ENCODE assay signal across 12 cellular contexts in the genomic region with DNA sequence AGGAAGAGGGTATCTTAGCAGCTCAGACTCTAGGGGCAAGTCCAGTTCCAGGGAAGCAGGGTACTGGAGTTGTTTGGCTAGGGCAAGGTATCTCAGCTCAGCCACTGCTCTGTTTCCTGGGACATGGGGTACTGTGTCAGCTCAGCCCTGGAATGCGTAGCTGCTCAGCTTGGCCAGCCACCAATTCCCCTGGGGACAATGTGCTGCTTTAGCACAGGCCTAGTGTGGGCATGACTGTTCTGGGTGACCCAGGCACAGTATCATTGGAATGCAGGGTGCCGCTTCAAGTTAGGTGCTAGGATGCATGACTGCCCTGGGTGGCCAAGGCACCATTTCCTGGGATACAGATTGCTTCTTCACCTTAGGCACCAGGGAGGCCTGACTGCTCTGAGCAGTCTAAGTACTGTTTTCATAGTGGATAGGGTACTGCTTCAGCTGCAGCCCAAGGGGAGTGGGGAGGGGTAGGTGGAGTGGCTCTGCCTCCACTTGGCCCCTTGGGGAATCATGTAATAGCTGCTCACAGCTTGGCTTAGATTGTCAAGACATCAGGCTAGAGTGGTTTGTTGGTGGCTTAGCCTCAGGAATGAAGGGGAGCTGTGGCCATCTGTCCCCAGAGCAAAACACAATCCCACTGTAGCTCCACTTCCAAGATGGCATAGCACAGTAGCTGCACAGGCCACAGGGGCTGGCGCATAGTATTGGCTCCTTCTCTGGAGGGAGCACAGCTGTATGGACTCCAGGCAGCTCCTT. TPM values are rescaled to one million over a fixed set of nuclear protein-coding genes. Genes with fewer than 3 reads are reported as not detected.
DNase-seq lines count a peak whose midpoint lies in the region; ATAC-seq and TF ChIP-seq lines count a peak whose summit lies in the region.
"Had no signal": no experiment of that assay in that cellular context is flagged by ENCODE, and none has a peak within 500 bp of the region (broad histone marks: within the 10 kb centered on the region; RNA-seq: fewer than 3 reads in every experiment).

No MANE protein-coding gene starts in this region.

- POLR2A ChIA-PET in Panc1 (lab: Charles Lee): interaction anchor here (0.6 kb wide), 1 partner anchor 67 kb away, joined by 6 read pairs; no protein-coding TSS in a partner anchor

- in situ Hi-C loops in Panc1 (cut with HindIII; ENCODE audit: low pct_unique_long_range_greater_than_20kb, low sequenced_read_pairs): no loop called here

- peaks cover 19% of the 10 kb centered on the region for H3K4me1 ChIP-seq in BLaER1
- H3K4me1 ChIP-seq in Panc1 (ENCODE audit: control insufficient read depth, insufficient read depth, low read length): no peaks in the 10 kb centered on the region
- H3K4me1 ChIP-seq in neuronal stem cell (ENCODE audit: control insufficient read depth in 2 of 2, insufficient read depth in 1 of 2, low read depth in 1 of 2, low read length in 2 of 2): peaks cover 7% of the 10 kb centered on the region in 2 donors

- no CpG with 5 or more reads among the region's 3 CpGs for WGBS in neuronal stem cell (ENCODE audit: extremely low coverage in 2 of 2, insufficient read length in 2 of 2, insufficient replicate concordance in 1 of 2), 2 donors

- no peak overlapping the region for H2BK5ac ChIP-seq in neuronal stem cell (ENCODE audit: low read length)

- CTCF ChIA-PET in Panc1 (lab: Charles Lee): no interaction called here

- peaks cover 28% of the 10 kb centered on the region for H3K9me3 ChIP-seq in BLaER1
- no peaks in the 10 kb centered on the region for H3K9me3 ChIP-seq in Panc1 (ENCODE audit: control insufficient read depth, insufficient read depth, low read depth, low read length)
- peaks cover 0 to 19% of the 10 kb centered on the region in 2 donors for H3K9me3 ChIP-seq in neuronal stem cell (replicated peaks in 1 of 2; ENCODE audit: control insufficient read depth in 2 of 2, insufficient read depth in 1 of 2, low read depth in 1 of 2, low read length in 2 of 2)

- peak overlapping the region; percentile 53 for H3K18ac ChIP-seq in neuronal stem cell (ENCODE audit: low read length)

- H4K8ac ChIP-seq in neuronal stem cell (ENCODE audit: low read depth, low read length): peak overlapping the region; percentile 86

- H3K27me3 Mint-ChIP-seq in glutamatergic neuron (ENCODE audit: unreplicated experiment): peaks cover 3% of the 10 kb centered on the region

- no peak overlapping the region for H4K91ac ChIP-seq in neuronal stem cell (ENCODE audit: low read depth, low read length, poor library complexity)

- no peak overlapping the region for H2AK5ac ChIP-seq in neuronal stem cell (ENCODE audit: low read depth, low read length)

- no peak overlapping the region for H3K4me3 Mint-ChIP-seq in glutamatergic neuron (ENCODE audit: unreplicated experiment)

- peaks cover 28% of the 10 kb centered on the region for H4K20me1 ChIP-seq in BLaER1

- no peak overlapping the region for H2BK120ac ChIP-seq in neuronal stem cell (ENCODE audit: low read depth, low read length)

- no peak overlapping the region for H3K4ac ChIP-seq in neuronal stem cell (ENCODE audit: low read length)

- no TSS peak for BruUV-seq in Panc1 (replicated peaks; lab: Mats Ljungman, UMichigan)

- peak overlapping the region; percentile 84 for H3K27ac Mint-ChIP-seq in glutamatergic neuron (ENCODE audit: unreplicated experiment)

- H3K27me3 ChIP-seq in BLaER1 (no peaks in the 10 kb centered on the region), Panc1 (ENCODE audit: control insufficient read depth, insufficient read depth, low read length) (no peaks in the 10 kb centered on the region), neuronal stem cell (ENCODE audit: control insufficient read depth in 3 of 3, insufficient read depth in 3 of 3, low read depth in 1 of 3, low read length in 3 of 3) (no peaks in the 10 kb centered on the region)

- TF ChIP-seq CTCF in Panc1 (IDR thresholded peaks at IDR 0.05) (no peak), glutamatergic neuron (IDR thresholded peaks at IDR 0.05; ENCODE audit: partially characterized antibody, unreplicated experiment) (no peak)

- H3K27ac ChIP-seq in BLaER1 (peak overlapping the region; percentile 37; the same call in 1 of the 2 replicates), Panc1 (ENCODE audit: low read length) (no peak overlapping the region), neuronal stem cell (replicated peaks; ENCODE audit: low read length) (no peak overlapping the region)
- H3K27ac ChIP-seq: PC-9 had no signal

- H2AFZ ChIP-seq in neuronal stem cell (ENCODE audit: low read length): no peak overlapping the region
- H2AFZ ChIP-seq: PC-9 had no signal

- no peak overlapping the region for H2BK15ac ChIP-seq in neuronal stem cell (ENCODE audit: low read length)

- H3K23ac ChIP-seq in neuronal stem cell (ENCODE audit: low read depth, low read length, poor library complexity): no peak overlapping the region

- H3K36me3 Mint-ChIP-seq in glutamatergic neuron (ENCODE audit: unreplicated experiment): peaks cover 24% of the 10 kb centered on the region

- intact Hi-C loops in Panc1 (cut with micrococcal nuclease; ENCODE audit: unreplicated experiment): no loop called here

- H3K9me3 Mint-ChIP-seq in glutamatergic neuron (ENCODE audit: unreplicated experiment): peaks cover 11% of the 10 kb centered on the region

- H3K9ac ChIP-seq in BLaER1: peak overlapping the region; percentile 13; the same call in 1 of the 2 replicates
- H3K9ac ChIP-seq in neuronal stem cell (ENCODE audit: low read depth, low read length, poor library complexity): no peak overlapping the region

- H3K4me1 Mint-ChIP-seq in glutamatergic neuron (ENCODE audit: low read depth, unreplicated experiment): peaks cover 20% of the 10 kb centered on the region

- H3K4me2 ChIP-seq in BLaER1 (peak overlapping the region; percentile 54), neuronal stem cell (ENCODE audit: insufficient read depth, low read length, poor library complexity, severe bottlenecking) (no peak overlapping the region)
- H3K4me2 ChIP-seq: PC-9 had no signal

- H3K14ac ChIP-seq in neuronal stem cell (ENCODE audit: low read length): no peak overlapping the region

- no peak for DNase-seq in Panc1 (ENCODE audit: low read depth, low spot score)
- DNase-seq in glutamatergic neuron: peak; percentile 65
- DNase-seq in neuronal stem cell (ENCODE audit: low spot score): no peak
- DNase-seq in activated CD4-positive, CD25-positive, alpha-beta regulatory T cell treated with anti-CD3 and anti-CD28 coated beads, Interleukin-2, amount 50 U/mL, for 72 hours: no peak
- DNase-seq in activated CD8-positive, alpha-beta memory T cell treated with anti-CD3 and anti-CD28 coated beads, Interleukin-2, amount 50 U/mL, for 4 hours: no peak
- DNase-seq: islet precursor cell, NCI-H1694 had no signal

- H3K79me1 ChIP-seq in neuronal stem cell (ENCODE audit: low read depth, low read length): no peaks in the 10 kb centered on the region

- ATAC-seq in Panc1 (0 out of 2 replicates have a peak, but pooled peaks have one; percentile 26), HG02759 (IDR thresholded peaks at IDR 0.05; ENCODE audit: unreplicated experiment) (no peak), GM21723 (IDR thresholded peaks at IDR 0.05; ENCODE audit: unreplicated experiment) (no peak)
- ATAC-seq: esophagus mucosa had no signal

- no peak overlapping the region for H3K4me3 ChIP-seq in BLaER1
- H3K4me3 ChIP-seq in Panc1 (ENCODE audit: low read depth in 2 of 2, low read length in 2 of 2): no peak overlapping the region
- peak overlapping the region in 1 of 2 donors; percentile 38 for H3K4me3 ChIP-seq in neuronal stem cell (ENCODE audit: low read length in 2 of 2)
- H3K4me3 ChIP-seq: PC-9 had no signal

- peak overlapping the region; percentile 49 for H2BK12ac ChIP-seq in neuronal stem cell (ENCODE audit: low read length)

- peaks cover 100% of the 10 kb centered on the region for H3K36me3 ChIP-seq in BLaER1
- H3K36me3 ChIP-seq in Panc1 (ENCODE audit: control insufficient read depth, insufficient read depth, low read length): peaks cover 2% of the 10 kb centered on the region; the same call in 1 of the 2 replicates
- H3K36me3 ChIP-seq in neuronal stem cell (replicated peaks in 1 of 2; ENCODE audit: control insufficient read depth in 2 of 2, insufficient read depth in 2 of 2, low read length in 2 of 2): peaks cover 10 to 92% of the 10 kb centered on the region in 2 donors

RNA-seq across cellular contexts. Expression of a gene that starts 36.0 kb away (rescaled TPM):
- total RNA-seq in Panc1 (2021; ENCODE audit: unreplicated experiment) (51.1 TPM), glutamatergic neuron (ENCODE audit: unreplicated experiment) (115 TPM)
- polyA plus RNA-seq in Panc1 (2012; ENCODE audit: insufficient read length): 42.9 TPM
- 21.0 TPM for polyA plus RNA-seq in neuronal stem cell (2013, experiment 1 of 2)
- polyA plus RNA-seq in neuronal stem cell (2013, experiment 2 of 2): 16.1 TPM

RNA-seq across cellular contexts. Expression of a gene that starts 46.6 kb away (rescaled TPM):
- total RNA-seq in Panc1 (2021; ENCODE audit: unreplicated experiment) (not detected), glutamatergic neuron (ENCODE audit: unreplicated experiment) (not detected)
- polyA plus RNA-seq in Panc1 (2012; ENCODE audit: insufficient read length): not detected
- polyA plus RNA-seq in neuronal stem cell (2013, experiment 1 of 2): not detected
- polyA plus RNA-seq in neuronal stem cell (2013, experiment 2 of 2): 0.01 TPM
- total RNA-seq: esophagus mucosa, PC-9 had no signal

RNA-seq across cellular contexts. Expression of a gene that starts 48.1 kb away (rescaled TPM):
- total RNA-seq in Panc1 (2021; ENCODE audit: unreplicated experiment) (17.2 TPM), glutamatergic neuron (ENCODE audit: unreplicated experiment) (10.5 TPM)
- polyA plus RNA-seq in Panc1 (2012; ENCODE audit: insufficient read length): 19.7 TPM
- 13.8 TPM for polyA plus RNA-seq in neuronal stem cell (2013, experiment 1 of 2)
- 13.5 TPM for polyA plus RNA-seq in neuronal stem cell (2013, experiment 2 of 2)

RNA-seq across cellular contexts. Expression of a gene that starts 57.3 kb away (rescaled TPM):
- total RNA-seq in Panc1 (2021; ENCODE audit: unreplicated experiment) (28.4 TPM), glutamatergic neuron (ENCODE audit: unreplicated experiment) (44.3 TPM)
- polyA plus RNA-seq in Panc1 (2012; ENCODE audit: insufficient read length): 28.7 TPM
- 14.9 TPM for polyA plus RNA-seq in neuronal stem cell (2013, experiment 1 of 2)
- polyA plus RNA-seq in neuronal stem cell (2013, experiment 2 of 2): 16.5 TPM
